ENCODE assay signal across 9 cellular contexts in the genomic region with DNA sequence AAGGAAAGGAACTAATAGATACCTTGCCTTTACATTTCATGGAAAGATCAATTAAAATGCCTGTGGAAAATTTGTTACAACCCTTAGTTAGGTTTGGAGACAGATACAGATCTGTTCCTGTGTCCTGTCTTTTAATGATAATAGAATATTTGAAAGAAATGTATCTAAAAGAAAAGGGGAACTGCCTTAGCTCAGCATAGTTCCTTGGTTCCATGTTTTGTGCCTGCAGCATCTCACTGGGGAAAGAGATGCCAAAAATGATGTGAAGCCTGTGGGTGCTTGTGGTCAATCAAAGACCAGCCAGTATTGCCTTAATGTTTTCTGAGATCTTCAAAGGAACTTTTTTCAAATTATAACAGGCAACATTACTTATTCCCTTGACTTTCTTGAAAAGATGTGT.
"Had no signal": no experiment of that assay in that cellular context is flagged by ENCODE, and none has a peak within 500 bp of the region (broad histone marks: within the 10 kb centered on the region; RNA-seq: fewer than 3 reads in every experiment).

No MANE protein-coding gene starts in this region.

- FAIRE-seq: HTR-8/SVneo had no signal

- H3K36me3 ChIP-seq: HAP-1 had no signal

- H2AFZ ChIP-seq: GM23248 had no signal

- H3K9me3 ChIP-seq: HAP-1 had no signal

- H3K9ac ChIP-seq: GM23248 had no signal

- H3K27ac ChIP-seq: GM23248 had no signal

- H3K4me1 ChIP-seq: HAP-1 had no signal

- ATAC-seq: HCT116 had no signal

- H3K4me3 ChIP-seq: GM23248, HAP-1 had no signal

- DNase-seq: GM23248, GOT3, H7, HFFc6, IMR-90, KBM-7 had no signal
